8 cellular contexts compared by ENCODE assay signal in genomic region chr16:63943568-63943967, GRCh38.
"Had no signal": no experiment of that assay in that cellular context is flagged by ENCODE, and none has a peak within 500 bp of the region (broad histone marks: within the 10 kb centered on the region; RNA-seq: fewer than 3 reads in every experiment).

No MANE protein-coding gene starts in this region.

- H3K9me3 Mint-ChIP-seq: HFFc6 had no signal

- H3K9ac ChIP-seq: GM23248 had no signal

- H3K27ac ChIP-seq: GM23248 had no signal

- H3K36me3 ChIP-seq: HAP-1 had no signal

- H2AFZ ChIP-seq: GM23248 had no signal

- H3K4me1 ChIP-seq: HAP-1 had no signal

- H3K27ac Mint-ChIP-seq: HFFc6 had no signal

- ATAC-seq: HCT116, K562 had no signal

- DNase-seq: GM23248, GOT3, H7, HFFc6, IMR-90 had no signal

- H3K4me3 Mint-ChIP-seq: HFFc6 had no signal

- H3K9me3 ChIP-seq: HAP-1 had no signal

- H3K4me3 ChIP-seq: GM23248, HAP-1, K562 had no signal
